8 cellular contexts compared by ENCODE assay signal in the genomic region with DNA sequence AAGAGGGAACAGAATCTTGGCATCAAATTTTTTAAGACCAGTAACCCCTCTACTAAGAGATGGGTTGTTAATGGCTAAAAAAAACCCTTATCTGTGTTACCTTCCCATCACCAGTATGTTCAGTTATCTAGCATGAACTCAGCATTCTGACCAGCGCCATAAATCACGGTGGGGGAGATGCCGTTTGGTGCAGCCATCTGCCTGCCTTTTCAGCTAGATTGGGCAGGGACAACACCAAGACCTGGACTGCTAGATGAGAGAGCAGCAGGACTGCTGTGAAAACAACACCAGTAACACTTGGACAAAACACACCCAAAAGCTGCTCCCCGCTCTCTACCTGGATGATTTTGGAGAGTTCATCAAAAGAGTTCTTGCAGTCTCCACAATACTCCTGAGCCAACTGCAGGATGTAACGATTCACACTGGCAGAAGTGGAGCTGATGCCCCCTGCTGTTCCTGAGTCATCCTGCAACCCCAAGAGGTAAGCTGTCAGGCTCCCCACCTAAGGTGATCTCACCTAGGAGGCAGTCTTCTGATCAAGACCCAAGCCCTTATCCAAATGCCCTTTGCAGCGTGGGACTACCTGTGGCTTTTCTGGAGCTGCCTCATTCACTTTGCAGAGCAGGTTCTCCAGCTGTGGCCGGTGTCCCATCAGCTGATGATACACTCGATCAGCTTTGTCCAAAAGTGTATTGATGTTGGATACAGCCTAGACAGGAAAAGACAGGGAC.
DNase-seq lines count a peak whose midpoint lies in the region; ATAC-seq and TF ChIP-seq lines count a peak whose summit lies in the region.

No MANE protein-coding gene starts in this region.

- no peak overlapping the region for H3K4me2 ChIP-seq in Loucy (ENCODE audit: low read depth, low read length, poor library complexity, severe bottlenecking)

- no peak overlapping the region for H2AFZ ChIP-seq in Loucy (ENCODE audit: low read length)

- H3K79me2 ChIP-seq in Loucy (ENCODE audit: insufficient read depth, low read length), result no peaks in the 10 kb centered on the region

- H3K9me2 ChIP-seq in Loucy (replicated peaks; ENCODE audit: low read depth, low read length), result no peaks in the 10 kb centered on the region

- H3K4me3 ChIP-seq in Loucy (ENCODE audit: low read length, poor library complexity, severe bottlenecking), result no peak overlapping the region
- no peak overlapping the region for H3K4me3 ChIP-seq in fibroblast of villous mesenchyme (ENCODE audit: low read depth, low read length)

- no peaks in the 10 kb centered on the region for H3K4me1 ChIP-seq in Loucy (ENCODE audit: insufficient read depth, low read length, poor library complexity, severe bottlenecking)

- ATAC-seq in HG02970 (IDR thresholded peaks at IDR 0.05; ENCODE audit: low FRiP score, unreplicated experiment), result no peak

- no peaks in the 10 kb centered on the region for H4K20me1 ChIP-seq in Loucy (ENCODE audit: insufficient read depth, low read length, poor library complexity, severe bottlenecking)

- H3K27me3 ChIP-seq in Loucy (ENCODE audit: insufficient read depth, low read length, poor library complexity, severe bottlenecking), result no peaks in the 10 kb centered on the region

- H3K9ac ChIP-seq in Loucy (ENCODE audit: low read depth, low read length, poor library complexity, severe bottlenecking), result no peak overlapping the region

- H3F3A ChIP-seq in Loucy (ENCODE audit: low read depth), result no peaks in the 10 kb centered on the region

- H3K36me3 ChIP-seq in Loucy (ENCODE audit: insufficient read depth, low read length), result peaks cover 99% of the 10 kb centered on the region

- TF ChIP-seq CTCF in Loucy (conservative IDR thresholded peaks at IDR 0.05; ENCODE audit: low read length) (peak; percentile 84), fibroblast of villous mesenchyme (IDR thresholded peaks at IDR 0.05; ENCODE audit: insufficient read depth, low read depth, low read length) (peak; percentile 43)

- peak; percentile 7 to 54 for DNase-seq in NCI-H526 (lab: John Stamatoyannopoulos, UW)
- DNase-seq in NCI-H526 treated with DMSO at 0.1 percent for 48 hours (lab: John Stamatoyannopoulos, UW), result no peak
- peak; percentile 19 for DNase-seq in activated CD4-positive, alpha-beta T cell treated with anti-CD3 and anti-CD28 coated beads, Interleukin-2, amount 50 U/mL, for 1 hour
- no peak for DNase-seq in fibroblast of villous mesenchyme (ENCODE audit: low read depth)
- peak; percentile 23 for DNase-seq in stimulated activated CD4-positive, alpha-beta T cell treated with anti-CD3 and anti-CD28 coated beads, Interleukin-1b, Interleukin-23, amount 100 ng/mL, for 48 hours
- DNase-seq in NCI-H510A treated with DMSO at 0.1 percent for 48 hours (lab: John Stamatoyannopoulos, UW), result no peak

- H3K9me3 ChIP-seq in Loucy (ENCODE audit: insufficient read depth, low read depth, low read length), result no peaks in the 10 kb centered on the region

Comparison
In these comparisons a context has a peak if more than half of its experiments do, and no peak if none do; other contexts are left out.
1. DNase-seq: peak in NCI-H526 (2 of 2), activated CD4-positive, alpha-beta T cell treated with anti-CD3 and anti-CD28 coated beads, Interleukin-2, amount 50 U/mL, for 1 hour (single experiment) and stimulated activated CD4-positive, alpha-beta T cell treated with anti-CD3 and anti-CD28 coated beads, Interleukin-1b, Interleukin-23, amount 100 ng/mL, for 48 hours (single experiment); none in NCI-H526 treated with DMSO at 0.1 percent for 48 hours (single experiment), fibroblast of villous mesenchyme (single experiment) and NCI-H510A treated with DMSO at 0.1 percent for 48 hours (single experiment).